18 cellular contexts compared by ENCODE assay signal in the genomic region with DNA sequence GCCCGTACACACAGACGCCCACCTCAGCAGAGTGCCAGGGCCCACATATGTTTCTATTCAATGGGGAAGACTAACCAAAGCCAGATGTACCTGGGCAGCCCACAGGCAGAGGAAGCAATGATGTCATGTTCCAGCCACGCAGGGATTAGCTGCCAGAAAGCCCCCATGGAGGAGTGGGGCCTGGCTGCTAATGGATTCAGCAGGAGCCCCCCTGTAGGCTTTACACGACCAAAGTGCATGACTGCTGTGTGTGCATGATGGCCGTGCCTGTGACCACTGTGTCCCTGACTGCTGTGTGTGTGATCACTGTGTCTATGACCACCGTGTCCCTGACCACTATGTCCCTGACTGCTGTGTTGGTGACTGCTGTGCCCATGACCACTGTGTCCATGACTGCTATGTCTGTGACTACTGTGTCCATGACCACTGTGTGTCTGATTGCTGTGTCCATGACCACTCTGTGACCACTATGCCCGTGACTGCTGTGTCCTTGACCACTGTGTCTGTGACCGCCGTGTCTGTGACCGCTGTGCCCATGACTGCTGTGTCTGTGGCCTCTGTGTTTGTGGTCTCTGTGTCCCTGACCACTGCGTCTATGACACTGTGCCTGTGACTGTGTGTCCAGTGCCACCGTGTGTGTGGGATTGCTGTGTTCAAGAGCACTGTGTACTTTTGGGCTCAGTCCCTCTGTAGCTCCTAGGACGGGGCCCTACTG.
"Had no signal": no experiment of that assay in that cellular context is flagged by ENCODE, and none has a peak within 500 bp of the region (broad histone marks: within the 10 kb centered on the region; RNA-seq: fewer than 3 reads in every experiment).

No MANE protein-coding gene starts in this region.

- ATAC-seq: left colon, psoas muscle had no signal

- H3K27ac ChIP-seq: breast epithelium, esophagus muscularis mucosa, psoas muscle, testis, uterus had no signal

- FAIRE-seq: endometrium had no signal

- DNase-seq: activated CD4-positive, alpha-beta T cell treated with anti-CD3 and anti-CD28 coated beads, Interleukin-2, amount 50 U/mL, for 4 hours; activated CD4-positive, CD25-positive, alpha-beta regulatory T cell treated with anti-CD3 and anti-CD28 coated beads, Interleukin-2, amount 50 U/mL, for 72 hours; activated effector memory CD4-positive, alpha-beta T cell treated with anti-CD3 and anti-CD28 coated beads, Interleukin-2, amount 50 U/mL, for 16 hours; activated T-cell treated with anti-CD3 and anti-CD28 coated beads, Interleukin-2, amount 50 U/mL, for 4 hours; anterior cingulate cortex; immature natural killer cell; left colon; natural killer cell; psoas muscle; stimulated activated CD4-positive, alpha-beta T cell treated with anti-CD3 and anti-CD28 coated beads, Interleukin-2, amount 100 ng/mL, for 48 hours; T-helper 9 cell; testis; uterus had no signal

- H3K36me3 Mint-ChIP-seq: activated naive CD4-positive, alpha-beta T cell treated with anti-CD3 and anti-CD28 coated beads, Interleukin-2, amount 50 U/mL, for 72 hours; immature natural killer cell; natural killer cell had no signal

- H3K4me3 ChIP-seq: breast epithelium, esophagus muscularis mucosa, psoas muscle, testis, uterus had no signal

- H3K9me3 ChIP-seq: breast epithelium, esophagus muscularis mucosa, psoas muscle, testis, uterus had no signal

- H3K4me3 Mint-ChIP-seq: activated T-cell treated with anti-CD3 and anti-CD28 coated beads, Interleukin-2, amount 50 U/mL, for 4 hours; immature natural killer cell; natural killer cell; stimulated activated naive CD8-positive, alpha-beta T cell treated with anti-CD3 and anti-CD28 coated beads, Interleukin-15, Interleukin-2, amounts not matched to agents 100 ng/mL and 50 ng/mL, for 24 hours had no signal

- H3K36me3 ChIP-seq: breast epithelium, esophagus muscularis mucosa, uterus had no signal

- H3K4me1 ChIP-seq: breast epithelium, uterus had no signal

- H3K27ac Mint-ChIP-seq: activated naive CD4-positive, alpha-beta T cell treated with anti-CD3 and anti-CD28 coated beads, Interleukin-2, amount 50 U/mL, for 72 hours; immature natural killer cell; natural killer cell; stimulated activated naive CD8-positive, alpha-beta T cell treated with anti-CD3 and anti-CD28 coated beads, Interleukin-15, Interleukin-2, amounts not matched to agents 100 ng/mL and 50 ng/mL, for 24 hours had no signal

- H3K9me3 Mint-ChIP-seq: activated naive CD4-positive, alpha-beta T cell treated with anti-CD3 and anti-CD28 coated beads, Interleukin-2, amount 50 U/mL, for 72 hours; activated T-cell treated with anti-CD3 and anti-CD28 coated beads, Interleukin-2, amount 50 U/mL, for 4 hours; immature natural killer cell; natural killer cell; stimulated activated naive CD8-positive, alpha-beta T cell treated with anti-CD3 and anti-CD28 coated beads, Interleukin-15, Interleukin-2, amounts not matched to agents 100 ng/mL and 50 ng/mL, for 24 hours had no signal

- H3K27me3 ChIP-seq: breast epithelium, esophagus muscularis mucosa, testis, uterus had no signal

- H3K4me1 Mint-ChIP-seq: immature natural killer cell had no signal

- H3K27me3 Mint-ChIP-seq: stimulated activated naive CD8-positive, alpha-beta T cell treated with anti-CD3 and anti-CD28 coated beads, Interleukin-15, Interleukin-2, amounts not matched to agents 100 ng/mL and 50 ng/mL, for 24 hours had no signal
